In the genomic region with DNA sequence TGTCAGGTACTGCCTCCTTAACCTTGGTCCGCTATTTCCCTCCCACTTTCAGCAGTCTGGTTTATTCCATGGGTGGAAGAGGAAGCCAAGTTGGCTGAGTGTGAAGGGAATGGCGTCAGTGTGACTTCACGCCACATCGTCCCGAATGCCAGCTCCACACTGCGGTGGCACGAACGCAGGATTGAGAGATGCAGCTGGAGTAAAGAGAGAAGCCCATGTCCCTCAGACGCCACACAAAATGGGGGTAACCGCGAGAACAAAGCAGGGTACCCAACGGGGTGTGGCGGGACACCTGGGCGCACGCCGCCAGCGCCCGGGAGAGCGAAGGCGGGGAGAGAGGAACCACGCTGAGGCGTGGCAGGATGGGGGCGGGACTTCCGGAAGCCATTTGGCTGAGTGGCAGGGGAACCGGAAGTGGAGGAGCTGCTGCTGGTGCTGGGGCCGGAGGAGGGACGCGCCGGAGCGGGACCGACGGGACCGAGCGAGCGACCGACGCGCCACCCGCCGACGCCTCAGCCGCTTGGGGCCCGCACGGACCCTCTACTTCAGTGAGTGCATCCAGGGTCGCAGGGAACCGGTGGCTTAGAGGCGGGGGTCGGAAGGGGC, we compare ENCODE assay signal across 8 cellular contexts. TPM values are rescaled to one million over a fixed set of nuclear protein-coding genes. Genes with fewer than 3 reads are reported as not detected.
DNase-seq lines count a peak whose midpoint lies in the region; ATAC-seq and TF ChIP-seq lines count a peak whose summit lies in the region.

PAFAH1B2 (plus strand) TSS at position 417 of the 606 bp plus-strand sequence. CDS start 8,161 bp downstream, outside the sequence.

- DNase-seq in EL (peak; percentile 94), H4 (ENCODE audit: low spot score) (peak; percentile 92), LNCaP clone FGC (ENCODE audit: low read depth) (peak; percentile 78), RPMI8226 (peak; percentile 99), fibroblast of gingiva (ENCODE audit: low read depth) (peak; percentile 88), naive B cell (peak; percentile 97)
- peak; percentile 91 to 94 for DNase-seq in activated T-helper 1 cell treated with anti-CD3 and anti-CD28 coated beads, Interleukin-2, amount 50 U/mL, for 16 hours (ENCODE audit: low read depth in 1 of 2, low spot score in 1 of 2)
- peak; percentile 86 to 96 for DNase-seq in stimulated activated effector memory CD8-positive, alpha-beta T cell treated with anti-CD3 and anti-CD28 coated beads, Interleukin-12 subunit alpha, Interleukin-12 subunit beta, amount 100 ng/mL, for 72 hours (ENCODE audit: low spot score in 2 of 2)

- ATAC-seq in naive B cell (ENCODE audit: low read depth in 2 of 2): peak; percentile 88 to 93
- ATAC-seq in stimulated activated effector memory CD8-positive, alpha-beta T cell treated with anti-CD3 and anti-CD28 coated beads, Interleukin-12 subunit alpha, Interleukin-12 subunit beta, amount 100 ng/mL, for 72 hours: peak; percentile 98

- peak within 1 kb of the TSS; percentile 95 to 99 (median 98) for H3K4me3 Mint-ChIP-seq in naive B cell
- peak within 1 kb of the TSS; percentile 97 for H3K4me3 Mint-ChIP-seq in stimulated activated effector memory CD8-positive, alpha-beta T cell treated with anti-CD3 and anti-CD28 coated beads, Interleukin-12 subunit alpha, Interleukin-12 subunit beta, amount 100 ng/mL, for 72 hours

- peak within 1 kb of the TSS; percentile 94 to 99 (median 98) for H3K27ac Mint-ChIP-seq in naive B cell
- H3K27ac Mint-ChIP-seq in stimulated activated effector memory CD8-positive, alpha-beta T cell treated with anti-CD3 and anti-CD28 coated beads, Interleukin-12 subunit alpha, Interleukin-12 subunit beta, amount 100 ng/mL, for 72 hours: peak within 1 kb of the TSS; percentile 94

- peaks cover 0 to 14% of the 10 kb centered on the region in 2 donors for H3K36me3 Mint-ChIP-seq in naive B cell
- H3K36me3 Mint-ChIP-seq in stimulated activated effector memory CD8-positive, alpha-beta T cell treated with anti-CD3 and anti-CD28 coated beads, Interleukin-12 subunit alpha, Interleukin-12 subunit beta, amount 100 ng/mL, for 72 hours: peaks cover 50% of the 10 kb centered on the region

- no peaks in the 10 kb centered on the region for H3K9me3 Mint-ChIP-seq in naive B cell
- H3K9me3 Mint-ChIP-seq in stimulated activated effector memory CD8-positive, alpha-beta T cell treated with anti-CD3 and anti-CD28 coated beads, Interleukin-12 subunit alpha, Interleukin-12 subunit beta, amount 100 ng/mL, for 72 hours: no peaks in the 10 kb centered on the region

- no peak for TF ChIP-seq CTCF in LNCaP clone FGC (IDR thresholded peaks at IDR 0.05; ENCODE audit: control insufficient read depth, extremely low read depth, insufficient read depth)

- H3K4me1 Mint-ChIP-seq in naive B cell: peaks cover 26 to 48% (median 45%) of the 10 kb centered on the region in 3 donors
- H3K4me1 Mint-ChIP-seq in stimulated activated effector memory CD8-positive, alpha-beta T cell treated with anti-CD3 and anti-CD28 coated beads, Interleukin-12 subunit alpha, Interleukin-12 subunit beta, amount 100 ng/mL, for 72 hours: peaks cover 43% of the 10 kb centered on the region

- peaks cover 0 to 13% (median 8%) of the 10 kb centered on the region in 3 donors for H3K27me3 Mint-ChIP-seq in naive B cell

- H3K4me3 ChIP-seq in LNCaP clone FGC (ENCODE audit: low read depth, low read length): peak within 1 kb of the TSS; percentile 81

RNA-seq across cellular contexts. Expression of gene PAFAH1B2, which starts in this region (rescaled TPM):
- 103 and 108 TPM in 2 replicates for total RNA-seq in H4 (2014; rRNA removed; shearing (Covaris generic))
- 10 to 100 TPM; 18.0 to 23.3 (median 20.9) TPM for polyA plus RNA-seq in naive B cell (ENCODE audit: low read depth in 6 of 6)

Comparison
In these comparisons a context has a peak if more than half of its experiments do, and no peak if none do; other contexts are left out.
1. Peak in every context shown above with its lines: DNase-seq, ATAC-seq and H3K4me3 ChIP-seq.